8 cellular contexts compared by ENCODE assay signal in the genomic region with DNA sequence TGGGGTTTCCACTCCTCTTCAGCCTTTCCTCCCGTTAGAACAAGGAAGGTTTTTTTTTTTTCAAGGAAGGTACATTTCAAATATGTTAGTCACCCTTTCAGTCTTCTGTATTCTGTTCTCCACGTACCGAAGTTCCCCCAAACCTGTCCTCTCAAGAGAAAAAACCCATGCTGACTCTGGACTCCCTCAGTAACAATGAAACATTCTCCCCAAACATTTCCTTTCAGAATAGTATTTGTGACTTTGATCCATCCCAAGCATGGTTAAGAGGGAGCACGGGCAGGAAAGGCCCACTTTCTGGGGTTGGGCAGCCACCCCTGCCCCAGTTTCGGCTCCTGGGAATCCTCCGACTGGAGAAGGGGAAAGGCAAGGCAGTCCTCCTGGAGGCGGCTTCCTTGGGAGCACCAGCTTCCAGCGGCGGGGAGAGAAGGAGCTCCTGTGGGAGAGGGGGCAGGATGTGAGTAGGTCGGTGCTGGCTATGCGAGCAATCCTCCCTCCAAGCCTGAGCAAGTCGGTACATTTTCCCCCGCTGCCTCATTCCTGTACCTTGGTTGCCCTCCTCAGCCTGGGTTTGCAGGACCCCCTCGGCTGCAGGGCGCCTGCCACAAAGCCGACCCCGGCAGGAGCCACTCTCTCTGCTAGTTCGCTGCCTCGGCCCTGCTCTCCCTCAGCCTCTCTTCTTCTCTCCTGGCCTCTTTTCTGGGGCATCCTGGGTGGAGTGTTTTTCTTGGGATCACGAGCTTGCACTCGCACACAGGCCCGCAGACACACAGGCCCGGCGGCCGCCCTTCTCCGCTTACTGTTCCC. TPM values are rescaled to one million over a fixed set of nuclear protein-coding genes. Genes with fewer than 3 reads are reported as not detected.
DNase-seq lines count a peak whose midpoint lies in the region; TF ChIP-seq lines count a peak whose summit lies in the region.

No MANE protein-coding gene starts in this region.

- peaks cover 21% of the 10 kb centered on the region for H3K4me1 Mint-ChIP-seq in activated naive CD4-positive, alpha-beta T cell treated with anti-CD3 and anti-CD28 coated beads, Interleukin-2, amount 10 ng/mL, durations not matched to agents 7 days and 5 days
- peaks cover 60% of the 10 kb centered on the region for H3K4me1 Mint-ChIP-seq in MCF 10A (ENCODE audit: insufficient read depth, unreplicated experiment)

- BruUV-seq in MCF 10A (replicated peaks; lab: Mats Ljungman, UMichigan): no TSS peak

- no peak for DNase-seq in activated naive CD4-positive, alpha-beta T cell treated with anti-CD3 and anti-CD28 coated beads, Interleukin-2, amount 10 ng/mL, durations not matched to agents 7 days and 5 days
- no peak for DNase-seq in activated naive CD4-positive, alpha-beta T cell (lab: John Stamatoyannopoulos, UW)
- DNase-seq in MCF 10A (ENCODE audit: unreplicated experiment) (peak; percentile 59), uterus (no peak), NCI-H187 treated with DMSO at 0.1 percent for 48 hours (lab: John Stamatoyannopoulos, UW) (no peak)
- DNase-seq in stimulated activated CD4-positive, alpha-beta T cell treated with anti-CD3 and anti-CD28 coated beads, Interleukin-4, amount 100 ng/mL, for 4 hours: no peak
- DNase-seq in activated CD8-positive, alpha-beta memory T cell treated with anti-CD3 and anti-CD28 coated beads, Interleukin-2, amount 50 U/mL, for 4 hours: no peak

- H3K27ac Mint-ChIP-seq in activated naive CD4-positive, alpha-beta T cell treated with anti-CD3 and anti-CD28 coated beads, Interleukin-2, amount 10 ng/mL, durations not matched to agents 7 days and 5 days: no peak overlapping the region
- peak overlapping the region; percentile 99 for H3K27ac Mint-ChIP-seq in MCF 10A (ENCODE audit: low read depth, unreplicated experiment)

- no peaks in the 10 kb centered on the region for H3K9me3 Mint-ChIP-seq in activated naive CD4-positive, alpha-beta T cell treated with anti-CD3 and anti-CD28 coated beads, Interleukin-2, amount 10 ng/mL, durations not matched to agents 7 days and 5 days
- H3K9me3 Mint-ChIP-seq in MCF 10A (ENCODE audit: unreplicated experiment): no peaks in the 10 kb centered on the region

- H3K36me3 ChIP-seq in mesodermal cell (ENCODE audit: control insufficient read depth, insufficient read depth, low read length) (no peaks in the 10 kb centered on the region), uterus (no peaks in the 10 kb centered on the region)

- CTCF ChIA-PET in activated naive CD4-positive, alpha-beta T cell treated with anti-CD3 and anti-CD28 coated beads, Interleukin-2, amount 10 ng/mL, durations not matched to agents 7 days and 5 days (lab: Charles Lee): interaction anchor here (0.9 to 1.0 kb wide), 2 partner anchors 54 to 63 kb away, joined by 4 read pairs; a partner anchor contains a TSS
- CTCF ChIA-PET in MCF 10A (lab: Yijun Ruan, JAX): interaction anchor here (0.5 to 6.6 kb wide), 23 partner anchors 8 to 822 kb away, joined by 3 to 198 read pairs (median 5); a partner anchor contains a TSS

- H3K27me3 Mint-ChIP-seq in activated naive CD4-positive, alpha-beta T cell treated with anti-CD3 and anti-CD28 coated beads, Interleukin-2, amount 10 ng/mL, durations not matched to agents 7 days and 5 days: peaks cover 96% of the 10 kb centered on the region
- no peaks in the 10 kb centered on the region for H3K27me3 Mint-ChIP-seq in MCF 10A (ENCODE audit: insufficient read depth, unreplicated experiment)

- H3K27ac ChIP-seq in mesodermal cell (ENCODE audit: low read depth, low read length, severe bottlenecking) (peak overlapping the region; percentile 71), uterus (peak overlapping the region; percentile 76 to 83)

- TF ChIP-seq POLR2A in uterus (IDR thresholded peaks at IDR 0.05): no peak

- peaks cover 24% of the 10 kb centered on the region for H3K4me1 ChIP-seq in mesodermal cell (ENCODE audit: control insufficient read depth, insufficient read depth, low read length, poor library complexity, severe bottlenecking)
- H3K4me1 ChIP-seq in uterus: peaks cover 8 to 13% of the 10 kb centered on the region in 2 donors

- intact Hi-C loops in MCF 10A (cut with micrococcal nuclease) (loop anchor here (1.0 to 5.0 kb wide), 5 partner anchors 51 to 415 kb away; no protein-coding TSS in a partner anchor), uterus (cut with DNase I; ENCODE audit: low total_unique reads) (loop anchor here (10.0 kb wide), 1 partner anchor 47 kb away; a partner anchor contains a TSS)

- POLR2A ChIA-PET in MCF 10A (lab: Yijun Ruan, JAX): interaction anchor here (0.6 to 12.8 kb wide), 34 partner anchors 10 to 899 kb away, joined by 3 to 663 read pairs (median 6); a partner anchor contains a TSS

- H3K4me3 ChIP-seq in mesodermal cell (ENCODE audit: extremely low read depth, insufficient read depth, low read length, poor library complexity, severe bottlenecking) (peak overlapping the region; percentile 67), uterus (peak overlapping the region; percentile 17 to 22)

- WGBS in mesodermal cell (ENCODE audit: insufficient coverage in 2 of 2), 2 experiments: 1% methylated on average over 15 to 20 of the region's 26 CpGs

- H3K4me3 Mint-ChIP-seq in activated naive CD4-positive, alpha-beta T cell treated with anti-CD3 and anti-CD28 coated beads, Interleukin-2, amount 10 ng/mL, durations not matched to agents 7 days and 5 days: peak overlapping the region; percentile 83
- H3K4me3 Mint-ChIP-seq in MCF 10A (ENCODE audit: unreplicated experiment): peak overlapping the region; percentile 83

- peaks cover 6% of the 10 kb centered on the region for H3K36me3 Mint-ChIP-seq in activated naive CD4-positive, alpha-beta T cell treated with anti-CD3 and anti-CD28 coated beads, Interleukin-2, amount 10 ng/mL, durations not matched to agents 7 days and 5 days
- peaks cover 33% of the 10 kb centered on the region for H3K36me3 Mint-ChIP-seq in MCF 10A (ENCODE audit: insufficient read depth, unreplicated experiment)

- H3K27me3 ChIP-seq in uterus: no peaks in the 10 kb centered on the region

- TF ChIP-seq CTCF in MCF 10A (IDR thresholded peaks at IDR 0.05; ENCODE audit: unreplicated experiment) (no peak), uterus (IDR thresholded peaks at IDR 0.05) (no peak)

- H3K9me3 ChIP-seq in mesodermal cell (ENCODE audit: control insufficient read depth, low read length) (no peaks in the 10 kb centered on the region), uterus (no peaks in the 10 kb centered on the region)

RNA-seq across cellular contexts. Expression of a gene that starts 2.1 kb away (rescaled TPM):
- 5.6 and 7.1 TPM in 2 replicates for total RNA-seq in MCF 10A (2022)
- polyA plus RNA-seq in mesodermal cell (2013, experiment 1 of 2): 7.3 TPM
- 8.7 TPM for polyA plus RNA-seq in mesodermal cell (2013, experiment 2 of 2)
- total RNA-seq in uterus: 1 to 10 TPM in 3 of 4 donors, under 1 TPM in 1; 0.28 to 2.0 (median 1.5) TPM

RNA-seq across cellular contexts. Expression of a gene that starts 4.6 kb away (rescaled TPM):
- total RNA-seq in MCF 10A (2022) (1.2 and 1.4 TPM in 2 replicates), uterus (1 to 10 TPM in 2 of 4 donors, not detected in 2; 1.8 to 6.5 TPM)
- 4.3 TPM for polyA plus RNA-seq in mesodermal cell (2013, experiment 1 of 2)
- 3.0 TPM for polyA plus RNA-seq in mesodermal cell (2013, experiment 2 of 2)

RNA-seq across cellular contexts. Expression of a gene that starts 32.7 kb away (rescaled TPM):
- 2.6 and 3.7 TPM in 2 replicates for total RNA-seq in MCF 10A (2022)
- 2.1 TPM for polyA plus RNA-seq in mesodermal cell (2013, experiment 1 of 2)
- 2.3 TPM for polyA plus RNA-seq in mesodermal cell (2013, experiment 2 of 2)
- 1 to 10 TPM in 1 of 4 donors, under 1 TPM in 2, not detected in 1; 0.14 to 7.7 (median 0.26) TPM for total RNA-seq in uterus

RNA-seq across cellular contexts. Expression of a gene that starts 45.6 kb away (rescaled TPM):
- total RNA-seq in MCF 10A (2022) (7.4 and 8.8 TPM in 2 replicates), uterus (10 to 100 TPM; 10.7 to 61.0 (median 18.9) TPM)
- 5.5 TPM for polyA plus RNA-seq in mesodermal cell (2013, experiment 1 of 2)
- 4.9 TPM for polyA plus RNA-seq in mesodermal cell (2013, experiment 2 of 2)

RNA-seq across cellular contexts. Expression of a gene that starts 49.7 kb away (rescaled TPM):
- total RNA-seq in MCF 10A (2022) (0.96 and 2.0 TPM in 2 replicates), uterus (10 to 100 TPM in 3 of 4 donors, 1 to 10 TPM in 1; 1.8 to 19.1 (median 15.4) TPM)
- 4.2 TPM for polyA plus RNA-seq in mesodermal cell (2013, experiment 1 of 2)
- 2.2 TPM for polyA plus RNA-seq in mesodermal cell (2013, experiment 2 of 2)
